In genomic region chr6:41066867-41067304, GRCh38 we compare ENCODE assay signal across 1 cellular context.
TF ChIP-seq lines count a peak whose summit lies in the region.

No MANE protein-coding gene starts in this region.

TF ChIP-seq in SK-N-SH treated with all-trans-retinoic acid at 6 μM for 48 hours, 23 proteins besides CTCF, POLR2A, EP300 and RAD21 (continued from another document):
- TF ChIP-seq CSDC2 (CRISPR knock-in tag; IDR thresholded peaks at IDR 0.05) (no peak), CSRNP3 (CRISPR knock-in tag; IDR thresholded peaks at IDR 0.05) (no peak), ZFP3 (CRISPR knock-in tag; IDR thresholded peaks at IDR 0.05) (no peak), BACH2 (CRISPR knock-in tag; IDR thresholded peaks at IDR 0.05; ENCODE audit: borderline replicate concordance) (no peak)
TF ChIP-seq in SK-N-SH treated with all-trans-retinoic acid at 6 μM for 48 hours: peak in this region for 0.
